Comparison of ENCODE assay signal across 22 cellular contexts in genomic region chr16:19776147-19776546, GRCh38. TPM values are rescaled to one million over a fixed set of nuclear protein-coding genes. Genes with fewer than 3 reads are reported as not detected.
DNase-seq lines count a peak whose midpoint lies in the region; TF ChIP-seq lines count a peak whose summit lies in the region.
"Had no signal": no experiment of that assay in that cellular context is flagged by ENCODE, and none has a peak within 500 bp of the region (broad histone marks: within the 10 kb centered on the region; RNA-seq: fewer than 3 reads in every experiment).

No MANE protein-coding gene starts in this region.

- H3K27ac ChIP-seq in breast epithelium (peak overlapping the region; percentile 10 to 73), OCI-LY3 (ENCODE audit: low read length) (peak overlapping the region; percentile 88), thyroid gland (peak overlapping the region in 2 of 3 donors; percentile 78 to 81), left ventricle myocardium inferior (replicated peaks) (no peak overlapping the region)
- H3K27ac ChIP-seq: C4-2B, GM23248 had no signal

- CTCF ChIA-PET in MCF 10A (lab: Yijun Ruan, JAX): interaction anchor here (0.7 kb wide), 1 partner anchor 28 kb away, joined by 3 read pairs; no protein-coding TSS in a partner anchor

- H3K36me3 Mint-ChIP-seq in MCF 10A (ENCODE audit: insufficient read depth, unreplicated experiment): no peaks in the 10 kb centered on the region
- H3K36me3 Mint-ChIP-seq: CD8-positive, alpha-beta T cell had no signal

- no peak overlapping the region for H3K4me3 ChIP-seq in breast epithelium
- peak overlapping the region; percentile 72 for H3K4me3 ChIP-seq in OCI-LY3 (ENCODE audit: low read length)
- no peak overlapping the region for H3K4me3 ChIP-seq in thyroid gland (replicated peaks in 1 of 3)
- H3K4me3 ChIP-seq in left ventricle myocardium inferior: no peak overlapping the region
- H3K4me3 ChIP-seq: GM23248, MG63 had no signal

- intact Hi-C loops in breast epithelium (cut with DNase I; ENCODE audit: low total_unique reads): no loop called here
- intact Hi-C loops in MCF 10A (cut with micrococcal nuclease): no loop called here
- intact Hi-C loops in thyroid gland (cut with DNase I): no loop called here
- intact Hi-C loops in left ventricle myocardium inferior (cut with micrococcal nuclease): no loop called here

- H3K9ac ChIP-seq in OCI-LY3 (ENCODE audit: low read length): peak overlapping the region; percentile 68
- H3K9ac ChIP-seq: GM23248 had no signal

- POLR2A ChIA-PET in MCF 10A (lab: Yijun Ruan, JAX): interaction anchor here (0.8 kb wide), 1 partner anchor 68 kb away, joined by 3 read pairs; no protein-coding TSS in a partner anchor

- H3K79me2 ChIP-seq in OCI-LY3 (ENCODE audit: low read length): no peaks in the 10 kb centered on the region

- H3K4me1 Mint-ChIP-seq in MCF 10A (ENCODE audit: insufficient read depth, unreplicated experiment): no peaks in the 10 kb centered on the region

- H3K27ac Mint-ChIP-seq in MCF 10A (ENCODE audit: low read depth, unreplicated experiment): no peak overlapping the region
- H3K27ac Mint-ChIP-seq: CD8-positive, alpha-beta T cell; H9 had no signal

- no peaks in the 10 kb centered on the region for H3K27me3 Mint-ChIP-seq in MCF 10A (ENCODE audit: insufficient read depth, unreplicated experiment)

- BruUV-seq in MCF 10A (replicated peaks; lab: Mats Ljungman, UMichigan): no TSS peak

- H3K36me3 ChIP-seq in breast epithelium (no peaks in the 10 kb centered on the region), OCI-LY3 (replicated peaks; ENCODE audit: low read depth, low read length) (no peaks in the 10 kb centered on the region), thyroid gland (no peaks in the 10 kb centered on the region), left ventricle myocardium inferior (no peaks in the 10 kb centered on the region)
- H3K36me3 ChIP-seq: MG63 had no signal

- DNase-seq in breast epithelium (ENCODE audit: low spot score in 2 of 2) (no peak), MCF 10A (ENCODE audit: unreplicated experiment) (no peak), cerebellum (ENCODE audit: low spot score) (peak; percentile 31), thyroid gland (no peak), NCI-H1436 treated with DMSO at 0.1 percent for 48 hours (lab: John Stamatoyannopoulos, UW) (no peak), SIG-M5 (lab: John Stamatoyannopoulos, UW) (no peak), left ventricle myocardium inferior (no peak)
- DNase-seq: AML-193; Caco-2; CD8-positive, alpha-beta T cell; DMS79 treated with DMSO at 0.1 percent for 48 hours; GM23248; H9; KBM-7; MG63; NCI-H1092; NCI-H187 treated with DMSO at 0.1 percent for 48 hours; NCI-H226; NCI-H510A; T-helper 2 cell had no signal

- TF ChIP-seq CTCF in breast epithelium (IDR thresholded peaks at IDR 0.05): no peak
- TF ChIP-seq CTCF in MCF 10A (IDR thresholded peaks at IDR 0.05; ENCODE audit: unreplicated experiment): no peak
- TF ChIP-seq CTCF in OCI-LY3 (IDR thresholded peaks at IDR 0.05; ENCODE audit: low read depth, low read length): no peak
- TF ChIP-seq CTCF in thyroid gland (IDR thresholded peaks at IDR 0.05): no peak
- no peak for TF ChIP-seq CTCF in left ventricle myocardium inferior (IDR thresholded peaks at IDR 0.05; ENCODE audit: borderline replicate concordance)

- H3K27me3 ChIP-seq in breast epithelium (no peaks in the 10 kb centered on the region), OCI-LY3 (ENCODE audit: low read depth, low read length) (no peaks in the 10 kb centered on the region), thyroid gland (no peaks in the 10 kb centered on the region), left ventricle myocardium inferior (ENCODE audit: low read depth) (no peaks in the 10 kb centered on the region)
- H3K27me3 ChIP-seq: MG63 had no signal

- H3K4me2 ChIP-seq in OCI-LY3 (ENCODE audit: low read length): peak overlapping the region; percentile 95

- peak overlapping the region; percentile 81; the same call in 1 of the 2 replicates for H2AFZ ChIP-seq in OCI-LY3 (ENCODE audit: low read depth, low read length)
- H2AFZ ChIP-seq: GM23248 had no signal

- H3K4me1 ChIP-seq in breast epithelium: no peaks in the 10 kb centered on the region
- peaks cover 41% of the 10 kb centered on the region for H3K4me1 ChIP-seq in OCI-LY3 (ENCODE audit: low read length)
- H3K4me1 ChIP-seq in thyroid gland: peaks cover 7 to 13% of the 10 kb centered on the region in 2 donors
- peaks cover 14% of the 10 kb centered on the region for H3K4me1 ChIP-seq in left ventricle myocardium inferior
- H3K4me1 ChIP-seq: Caco-2 had no signal

- H3K9me3 Mint-ChIP-seq in MCF 10A (ENCODE audit: unreplicated experiment): no peaks in the 10 kb centered on the region
- H3K9me3 Mint-ChIP-seq: CD8-positive, alpha-beta T cell; H9 had no signal

- H3K4me3 Mint-ChIP-seq in MCF 10A (ENCODE audit: unreplicated experiment): no peak overlapping the region
- H3K4me3 Mint-ChIP-seq: CD8-positive, alpha-beta T cell; H9 had no signal

- H3K9me3 ChIP-seq in breast epithelium (no peaks in the 10 kb centered on the region), OCI-LY3 (ENCODE audit: insufficient read depth, low read length) (no peaks in the 10 kb centered on the region), thyroid gland (no peaks in the 10 kb centered on the region), left ventricle myocardium inferior (replicated peaks) (no peaks in the 10 kb centered on the region)
- H3K9me3 ChIP-seq: Caco-2, MG63 had no signal

- 94 to 100% methylated on average over 3 of the region's 3 CpGs for WGBS in thyroid gland, 2 donors

- H4K20me1 ChIP-seq in OCI-LY3 (ENCODE audit: insufficient read depth, low read length): no peaks in the 10 kb centered on the region

- no peak for TF ChIP-seq POLR2A in breast epithelium (IDR thresholded peaks at IDR 0.05)
- no peak for TF ChIP-seq POLR2A in thyroid gland (IDR thresholded peaks at IDR 0.05)

RNA-seq across cellular contexts. Expression of gene IQCK, which starts 58.1 kb away (rescaled TPM):
- 10 to 100 TPM; 25.9 to 63.8 (median 34.7) TPM for total RNA-seq in breast epithelium
- 5.9 and 8.4 TPM in 2 replicates for total RNA-seq in MCF 10A (2022)
- 18.8 TPM for total RNA-seq in cerebellum
- 100 to 1,000 TPM in 1 of 4 donors, 10 to 100 TPM in 3; 49.7 to 103 (median 94.2) TPM for total RNA-seq in thyroid gland
- total RNA-seq in left ventricle myocardium inferior: 6.0 TPM

RNA-seq across cellular contexts. Expression of gene KNOP1, which starts 58.1 kb away (rescaled TPM):
- total RNA-seq in breast epithelium (10 to 100 TPM; 12.3 to 15.4 (median 13.0) TPM), MCF 10A (2022) (22.3 and 24.5 TPM in 2 replicates), cerebellum (19.8 TPM), thyroid gland (10 to 100 TPM in 3 of 4 donors, 1 to 10 TPM in 1; 8.9 to 11.5 (median 10.5) TPM), left ventricle myocardium inferior (6.7 TPM)
